17 cellular contexts compared by ENCODE assay signal in the genomic region with DNA sequence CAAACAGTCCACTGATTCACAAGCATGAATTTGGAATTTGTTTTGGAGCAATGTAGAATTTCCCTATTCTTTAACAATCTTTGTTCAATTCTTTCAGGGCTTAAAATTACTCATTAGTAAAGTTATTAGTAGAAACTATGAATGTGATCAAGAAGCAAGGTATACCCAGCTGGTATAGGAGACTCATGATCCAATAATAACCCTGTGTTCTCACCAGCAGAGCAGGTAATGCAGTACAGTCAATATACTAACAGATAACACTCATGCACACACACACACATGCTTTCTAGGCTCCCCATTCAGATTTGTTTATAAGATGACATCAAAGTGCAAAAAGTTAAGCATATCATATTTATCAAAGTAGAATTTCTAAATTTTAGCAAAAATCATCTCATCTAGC.
"Had no signal": no experiment of that assay in that cellular context is flagged by ENCODE, and none has a peak within 500 bp of the region (broad histone marks: within the 10 kb centered on the region; RNA-seq: fewer than 3 reads in every experiment).

No MANE protein-coding gene starts in this region.

- H3K27ac ChIP-seq: foreskin keratinocyte, ovary, right atrium auricular region, sigmoid colon, stomach, thoracic aorta, transverse colon had no signal

- H3K9me3 ChIP-seq: ovary, right atrium auricular region, sigmoid colon, thoracic aorta, transverse colon had no signal

- H3K36me3 ChIP-seq: ovary, right atrium auricular region, sigmoid colon, stomach, thoracic aorta, transverse colon had no signal

- H3K4me3 ChIP-seq: ovary, right atrium auricular region, sigmoid colon, stomach, thoracic aorta, transverse colon had no signal

- H3K27me3 ChIP-seq: foreskin keratinocyte, ovary, right atrium auricular region, sigmoid colon, stomach, transverse colon had no signal

- DNase-seq: erythroblast; immature natural killer cell; kidney; left colon; natural killer cell; ovary; sigmoid colon; small intestine; stimulated activated CD4-positive, alpha-beta T cell treated with anti-CD3 and anti-CD28 coated beads, Interleukin-12 subunit alpha, Interleukin-12 subunit beta, amount 100 ng/mL, for 4 hours; stimulated activated naive CD4-positive, alpha-beta T cell; stomach; substantia nigra; transverse colon had no signal

- H3K4me1 ChIP-seq: foreskin keratinocyte, right atrium auricular region, sigmoid colon, stomach had no signal

- ATAC-seq: foreskin keratinocyte, natural killer cell had no signal

- FAIRE-seq: colon, kidney, small intestine had no signal
